In genomic region chr5:14264605-14265316, GRCh38 we compare ENCODE assay signal across 8 cellular contexts.
DNase-seq lines count a peak whose midpoint lies in the region; ATAC-seq and TF ChIP-seq lines count a peak whose summit lies in the region.

No MANE protein-coding gene starts in this region.

- no peaks in the 10 kb centered on the region for H3K9me3 Mint-ChIP-seq in CD4-positive, alpha-beta T cell

- H3K56ac ChIP-seq in mesendoderm (ENCODE audit: low read length) = peak overlapping the region; percentile 35

- peaks cover 6% of the 10 kb centered on the region for H3K4me1 Mint-ChIP-seq in CD4-positive, alpha-beta T cell (ENCODE audit: low read depth)

- no peak overlapping the region for H3K4me2 ChIP-seq in mesendoderm (ENCODE audit: low read length)

- TF ChIP-seq CTCF in CD4-positive, alpha-beta T cell (IDR thresholded peaks at IDR 0.05) = no peak

- peaks cover 18% of the 10 kb centered on the region for H3K27me3 ChIP-seq in CD4-positive, alpha-beta T cell (ENCODE audit: control insufficient read depth, insufficient read depth, low read length)
- no peaks in the 10 kb centered on the region for H3K27me3 ChIP-seq in mesendoderm (ENCODE audit: insufficient read depth, low read length, poor library complexity)

- H3K79me1 ChIP-seq in mesendoderm (ENCODE audit: low read length) = peaks cover 19% of the 10 kb centered on the region

- peaks cover 21% of the 10 kb centered on the region for H3K27me3 Mint-ChIP-seq in CD4-positive, alpha-beta T cell

- H3K36me3 ChIP-seq in mesendoderm (ENCODE audit: control insufficient read depth, insufficient read depth, low read length) = no peaks in the 10 kb centered on the region

- no peak overlapping the region for H3K4me3 ChIP-seq in mesendoderm (ENCODE audit: low read length)

- no peaks in the 10 kb centered on the region for H3K9me3 ChIP-seq in CD4-positive, alpha-beta T cell (ENCODE audit: control insufficient read depth, low read length)

- intact Hi-C loops in CD4-positive, alpha-beta T cell (cut with DNase I, micrococcal nuclease) = loop anchor here in 1 of 2 experiments (10.0 kb wide), 2 partner anchors 120 to 270 kb away; partner anchors contain the start of gene TRIO

- H3K4me3 Mint-ChIP-seq in CD4-positive, alpha-beta T cell = peak overlapping the region; percentile 76

- H3K18ac ChIP-seq in mesendoderm (ENCODE audit: low read length) = no peak overlapping the region

- no peak overlapping the region for H3K27ac ChIP-seq in CD4-positive, alpha-beta T cell (ENCODE audit: low read depth, low read length)
- no peak overlapping the region for H3K27ac ChIP-seq in mesendoderm (ENCODE audit: low read depth, low read length)

- POLR2A ChIA-PET in CD4-positive, alpha-beta T cell (lab: Charles Lee) = interaction anchor here (1.2 kb wide), 1 partner anchor 23 kb away, joined by 3 read pairs; no protein-coding TSS in a partner anchor

- no peak overlapping the region for H2AK5ac ChIP-seq in mesendoderm (ENCODE audit: low read length)

- peak overlapping the region; percentile 62 for H3K9ac ChIP-seq in mesendoderm (ENCODE audit: low read length)

- H3K79me2 ChIP-seq in mesendoderm (ENCODE audit: control insufficient read depth, insufficient read depth, low read length) = peaks cover 59% of the 10 kb centered on the region

- peak; percentile 21 to 69 (median 46) for DNase-seq in CD4-positive, alpha-beta T cell
- peak; percentile 97 for DNase-seq in NCI-H524 treated with DMSO at 0.1 percent for 48 hours (lab: John Stamatoyannopoulos, UW)
- DNase-seq in activated CD8-positive, alpha-beta memory T cell treated with anti-CD3 and anti-CD28 coated beads for 1 hour (ENCODE audit: extremely low read depth in 1 of 2, low read depth in 1 of 2) = peak; percentile 40 to 48
- DNase-seq in effector CD4-positive, alpha-beta T cell = peak; percentile 23
- peak; percentile 95 for DNase-seq in mesendoderm
- DNase-seq in stimulated activated CD8-positive, alpha-beta memory T cell treated with anti-CD3 and anti-CD28 coated beads, Interleukin-15, amount 100 ng/mL, for 4 hours (ENCODE audit: low read depth in 2 of 2) = peak; percentile 57 to 62

- no peak overlapping the region for H3K4ac ChIP-seq in mesendoderm (ENCODE audit: low read depth, low read length)

- H3K36me3 Mint-ChIP-seq in CD4-positive, alpha-beta T cell (ENCODE audit: low read depth) = no peaks in the 10 kb centered on the region

- ATAC-seq in CD4-positive, alpha-beta T cell (ENCODE audit: poor library complexity) = peak; percentile 98
- ATAC-seq in GM19372 (IDR thresholded peaks at IDR 0.05; ENCODE audit: low read depth, unreplicated experiment) = peak; percentile 92
- ATAC-seq in HG03460 (IDR thresholded peaks at IDR 0.05; ENCODE audit: unreplicated experiment) = peak; percentile 83

- H3K27ac Mint-ChIP-seq in CD4-positive, alpha-beta T cell = no peak overlapping the region

- CTCF ChIA-PET in CD4-positive, alpha-beta T cell (lab: Charles Lee) = interaction anchor here (0.7 kb wide), 1 partner anchor 969 kb away, joined by 4 read pairs; no protein-coding TSS in a partner anchor

- H2BK5ac ChIP-seq in mesendoderm (ENCODE audit: low read length) = no peak overlapping the region

- H4K8ac ChIP-seq in mesendoderm (ENCODE audit: low read depth, low read length) = no peak overlapping the region

- H2BK120ac ChIP-seq in mesendoderm (ENCODE audit: low read depth, low read length) = no peak overlapping the region

- WGBS in mesendoderm (ENCODE audit: extremely low coverage, insufficient coverage, low lambda C conversion rate) = no CpG with 5 or more reads among the region's 26 CpGs

- no peak overlapping the region for H4K5ac ChIP-seq in mesendoderm (ENCODE audit: low read length)

- no peak overlapping the region for H3K23ac ChIP-seq in mesendoderm (ENCODE audit: low read length)

- no peak overlapping the region for H2BK15ac ChIP-seq in mesendoderm (replicated peaks; ENCODE audit: low read depth)

- peaks cover 35% of the 10 kb centered on the region for H3K4me1 ChIP-seq in mesendoderm (ENCODE audit: control insufficient read depth, low read depth, low read length)

Comparison
In these comparisons a context has a peak if more than half of its experiments do, and no peak if none do; other contexts are left out.
1. DNase-seq: peak in every context shown above with its lines; median percentile 97 in NCI-H524 treated with DMSO at 0.1 percent for 48 hours; 95 in mesendoderm; 60 in stimulated activated CD8-positive, alpha-beta memory T cell treated with anti-CD3 and anti-CD28 coated beads, Interleukin-15, amount 100 ng/mL, for 4 hours; 46 in CD4-positive, alpha-beta T cell; 44 in activated CD8-positive, alpha-beta memory T cell treated with anti-CD3 and anti-CD28 coated beads for 1 hour; 23 in effector CD4-positive, alpha-beta T cell.